ENCODE assay signal across 13 cellular contexts in the genomic region with DNA sequence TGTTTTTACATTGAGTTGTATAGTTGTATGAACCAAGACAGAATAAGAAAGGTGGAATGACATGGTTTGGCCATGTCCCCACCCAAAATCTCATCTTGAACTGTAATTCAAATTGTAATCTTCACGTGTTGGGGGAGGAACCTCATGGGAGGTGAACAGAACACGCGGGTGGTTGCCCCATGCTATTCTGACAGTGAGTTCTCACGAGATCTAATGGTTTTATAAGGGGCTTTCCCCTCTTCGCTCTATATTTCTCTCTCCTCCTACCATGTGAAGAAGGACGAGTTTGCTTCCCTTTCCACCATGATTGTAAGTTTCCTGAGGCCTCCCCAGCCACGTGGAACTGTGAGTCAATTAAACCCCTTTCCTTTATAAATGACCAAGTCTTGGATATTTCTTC. TPM values are rescaled to one million over a fixed set of nuclear protein-coding genes. Genes with fewer than 3 reads are reported as not detected.
DNase-seq lines count a peak whose midpoint lies in the region; ATAC-seq and TF ChIP-seq lines count a peak whose summit lies in the region.
"Had no signal": no experiment of that assay in that cellular context is flagged by ENCODE, and none has a peak within 500 bp of the region (broad histone marks: within the 10 kb centered on the region; RNA-seq: fewer than 3 reads in every experiment).

No MANE protein-coding gene starts in this region.

- peaks cover 9% of the 10 kb centered on the region for H3K36me3 Mint-ChIP-seq in activated CD8-positive, alpha-beta memory T cell treated with anti-CD3 and anti-CD28 coated beads, Interleukin-2, amount 10 ng/mL, durations not matched to agents 7 days and 5 days
- peaks cover 0 to 10% of the 10 kb centered on the region in 2 donors for H3K36me3 Mint-ChIP-seq in activated naive CD4-positive, alpha-beta T cell treated with anti-CD3 and anti-CD28 coated beads, Interleukin-2, amount 50 U/mL, for 72 hours
- H3K36me3 Mint-ChIP-seq in stimulated activated memory B cell treated with anti-CD40 and anti-IgM and Interleukin-4, amounts not matched to agents 10 μg/mL and 1 μg/mL and 100 μg/mL, for 72 hours, result peaks cover 10% of the 10 kb centered on the region
- no peaks in the 10 kb centered on the region for H3K36me3 Mint-ChIP-seq in GM23338 (ENCODE audit: low read depth)
- H3K36me3 Mint-ChIP-seq in mesothelial cell of epicardium, result no peaks in the 10 kb centered on the region

- no peaks in the 10 kb centered on the region for H3K27me3 Mint-ChIP-seq in activated CD8-positive, alpha-beta memory T cell treated with anti-CD3 and anti-CD28 coated beads, Interleukin-2, amount 10 ng/mL, durations not matched to agents 7 days and 5 days
- H3K27me3 Mint-ChIP-seq in stimulated activated memory B cell treated with anti-CD40 and anti-IgM and Interleukin-4, amounts not matched to agents 10 μg/mL and 1 μg/mL and 100 μg/mL, for 72 hours, result no peaks in the 10 kb centered on the region
- H3K27me3 Mint-ChIP-seq in GM23338 (ENCODE audit: insufficient read depth, low read depth, poor library complexity), result peaks cover 4% of the 10 kb centered on the region
- no peaks in the 10 kb centered on the region for H3K27me3 Mint-ChIP-seq in mesothelial cell of epicardium (ENCODE audit: low read depth)

- H3K9me3 ChIP-seq in uterus, result no peaks in the 10 kb centered on the region

- H3K4me1 ChIP-seq in uterus (no peaks in the 10 kb centered on the region), GM23338 (ENCODE audit: insufficient read depth) (no peaks in the 10 kb centered on the region)

- no peak for DNase-seq in activated CD8-positive, alpha-beta memory T cell treated with anti-CD3 and anti-CD28 coated beads, Interleukin-2, amount 10 ng/mL, durations not matched to agents 7 days and 5 days
- no peak for DNase-seq in activated CD8-positive, alpha-beta memory T cell treated with anti-CD3 and anti-CD28 coated beads, Interleukin-2, amount 50 U/mL, for 4 hours
- DNase-seq in activated naive CD4-positive, alpha-beta T cell treated with anti-CD3 and anti-CD28 coated beads, Interleukin-2, amount 50 U/mL, for 72 hours (ENCODE audit: low spot score in 2 of 2), result no peak
- no peak for DNase-seq in uterus
- no peak for DNase-seq in GM23338 (ENCODE audit: low spot score)
- no peak for DNase-seq in mesothelial cell of epicardium (ENCODE audit: low spot score in 2 of 2, unreplicated experiment in 2 of 2)
- DNase-seq: activated CD4-positive, CD25-positive, alpha-beta regulatory T cell; foreskin fibroblast; GDM1; NCI-H2029 treated with DMSO at 0.1 percent for 48 hours; NCI-H510A had no signal

- CTCF ChIA-PET in activated CD8-positive, alpha-beta memory T cell treated with anti-CD3 and anti-CD28 coated beads, Interleukin-2, amount 10 ng/mL, durations not matched to agents 7 days and 5 days (lab: Charles Lee), result no interaction called here

- peak overlapping the region; percentile 79 for H3K27ac Mint-ChIP-seq in activated CD8-positive, alpha-beta memory T cell treated with anti-CD3 and anti-CD28 coated beads, Interleukin-2, amount 10 ng/mL, durations not matched to agents 7 days and 5 days
- H3K27ac Mint-ChIP-seq in activated naive CD4-positive, alpha-beta T cell treated with anti-CD3 and anti-CD28 coated beads, Interleukin-2, amount 50 U/mL, for 72 hours, result peak overlapping the region; percentile 27 to 44
- no peak overlapping the region for H3K27ac Mint-ChIP-seq in stimulated activated memory B cell treated with anti-CD40 and anti-IgM and Interleukin-4, amounts not matched to agents 10 μg/mL and 1 μg/mL and 100 μg/mL, for 72 hours
- H3K27ac Mint-ChIP-seq in GM23338 (no peak overlapping the region), mesothelial cell of epicardium (no peak overlapping the region)

- no peak overlapping the region for H2AFZ ChIP-seq in GM23338

- no peaks in the 10 kb centered on the region for H3K36me3 ChIP-seq in uterus
- H3K36me3 ChIP-seq in GM23338 (ENCODE audit: insufficient read depth), result no peaks in the 10 kb centered on the region

- TF ChIP-seq CTCF in uterus (IDR thresholded peaks at IDR 0.05) (no peak), GM23338 (conservative IDR thresholded peaks at IDR 0.05; ENCODE audit: low read depth in 2 of 2) (no peak), mesothelial cell of epicardium (IDR thresholded peaks at IDR 0.05; ENCODE audit: unreplicated experiment) (no peak)

- peaks cover 36% of the 10 kb centered on the region; the same call in 1 of the 2 replicates for H3K79me2 ChIP-seq in GM23338 (replicated peaks; ENCODE audit: insufficient read depth)

- intact Hi-C loops in uterus (cut with DNase I; ENCODE audit: low total_unique reads), result loop anchor here (5.0 kb wide), 1 partner anchor 59 kb away; no protein-coding TSS in a partner anchor

- peaks cover 31% of the 10 kb centered on the region for H3K4me1 Mint-ChIP-seq in activated CD8-positive, alpha-beta memory T cell treated with anti-CD3 and anti-CD28 coated beads, Interleukin-2, amount 10 ng/mL, durations not matched to agents 7 days and 5 days
- H3K4me1 Mint-ChIP-seq in stimulated activated memory B cell treated with anti-CD40 and anti-IgM and Interleukin-4, amounts not matched to agents 10 μg/mL and 1 μg/mL and 100 μg/mL, for 72 hours, result peaks cover 24% of the 10 kb centered on the region
- H3K4me1 Mint-ChIP-seq in GM23338 (no peaks in the 10 kb centered on the region), mesothelial cell of epicardium (peaks cover 4% of the 10 kb centered on the region)

- no peak for TF ChIP-seq POLR2A in uterus (IDR thresholded peaks at IDR 0.05)

- H3K4me2 ChIP-seq in GM23338, result no peak overlapping the region

- H3K27ac ChIP-seq in uterus (no peak overlapping the region), GM23338 (ENCODE audit: low read depth) (no peak overlapping the region)

- no peaks in the 10 kb centered on the region; the same call in 1 of the 2 replicates for H3K9me2 ChIP-seq in GM23338 (ENCODE audit: insufficient read depth)

- H3K27me3 ChIP-seq in uterus (no peaks in the 10 kb centered on the region), GM23338 (ENCODE audit: insufficient read depth) (no peaks in the 10 kb centered on the region)

- peak overlapping the region; percentile 62 for H3K4me3 Mint-ChIP-seq in activated CD8-positive, alpha-beta memory T cell treated with anti-CD3 and anti-CD28 coated beads, Interleukin-2, amount 10 ng/mL, durations not matched to agents 7 days and 5 days
- no peak overlapping the region for H3K4me3 Mint-ChIP-seq in stimulated activated memory B cell treated with anti-CD40 and anti-IgM and Interleukin-4, amounts not matched to agents 10 μg/mL and 1 μg/mL and 100 μg/mL, for 72 hours
- H3K4me3 Mint-ChIP-seq in GM23338, result no peak overlapping the region
- no peak overlapping the region for H3K4me3 Mint-ChIP-seq in mesothelial cell of epicardium

- no peaks in the 10 kb centered on the region for H3K9me3 Mint-ChIP-seq in activated CD8-positive, alpha-beta memory T cell treated with anti-CD3 and anti-CD28 coated beads, Interleukin-2, amount 10 ng/mL, durations not matched to agents 7 days and 5 days (ENCODE audit: low read depth)
- H3K9me3 Mint-ChIP-seq in activated naive CD4-positive, alpha-beta T cell treated with anti-CD3 and anti-CD28 coated beads, Interleukin-2, amount 50 U/mL, for 72 hours, result no peaks in the 10 kb centered on the region
- H3K9me3 Mint-ChIP-seq in stimulated activated memory B cell treated with anti-CD40 and anti-IgM and Interleukin-4, amounts not matched to agents 10 μg/mL and 1 μg/mL and 100 μg/mL, for 72 hours, result peaks cover 3% of the 10 kb centered on the region
- H3K9me3 Mint-ChIP-seq in GM23338, result no peaks in the 10 kb centered on the region; the same call in 2 of the 3 replicates
- H3K9me3 Mint-ChIP-seq in mesothelial cell of epicardium, result no peaks in the 10 kb centered on the region

- H3K4me3 ChIP-seq in uterus, result no peak overlapping the region
- no peak overlapping the region for H3K4me3 ChIP-seq in GM23338

- H4K20me1 ChIP-seq in GM23338 (replicated peaks; ENCODE audit: insufficient read depth), result no peaks in the 10 kb centered on the region

- ATAC-seq in activated CD8-positive, alpha-beta memory T cell treated with anti-CD3 and anti-CD28 coated beads, Interleukin-2, amount 10 ng/mL, durations not matched to agents 7 days and 5 days, result peak; percentile 23
- ATAC-seq in GM21723 (IDR thresholded peaks at IDR 0.05; ENCODE audit: unreplicated experiment), result peak; percentile 34
- peak in 1 of 2 donors; percentile 49 for ATAC-seq in activated naive CD4-positive, alpha-beta T cell treated with anti-CD3 and anti-CD28 coated beads, Interleukin-2, amount 50 U/mL, for 72 hours
- peak; percentile 56 for ATAC-seq in stimulated activated memory B cell treated with anti-CD40 and anti-IgM and Interleukin-4, amounts not matched to agents 10 μg/mL and 1 μg/mL and 100 μg/mL, for 72 hours
- ATAC-seq in GM23338, result no peak

- H3F3A ChIP-seq in GM23338 (replicated peaks; ENCODE audit: low read depth), result no peaks in the 10 kb centered on the region

TF ChIP-seq in GM23338, 12 proteins besides CTCF, POLR2A, EP300 and RAD21 (continues in another document):
- TF ChIP-seq STAT1 (IDR thresholded peaks at IDR 0.05; ENCODE audit: unreplicated experiment), result no peak
- TF ChIP-seq ZNF114 (CRISPR knock-in tag; IDR thresholded peaks at IDR 0.05), result no peak
- TF ChIP-seq ZNF331 (CRISPR knock-in tag; IDR thresholded peaks at IDR 0.05; ENCODE audit: low read depth), result no peak
- TF ChIP-seq NANOG (IDR thresholded peaks at IDR 0.05; ENCODE audit: borderline replicate concordance), result no peak
- TF ChIP-seq POLR2AphosphoS5 (IDR thresholded peaks at IDR 0.05; ENCODE audit: low read depth), result no peak
- no peak for TF ChIP-seq JUNB (IDR thresholded peaks at IDR 0.05; ENCODE audit: unreplicated experiment)

RNA-seq across cellular contexts. Expression of a gene that starts 25.3 kb away (rescaled TPM):
- 10 to 100 TPM; 70.7 to 80.5 TPM for total RNA-seq in activated CD8-positive, alpha-beta memory T cell treated with anti-CD3 and anti-CD28 coated beads, Interleukin-2, amount 10 ng/mL, durations not matched to agents 7 days and 5 days
- total RNA-seq in activated naive CD4-positive, alpha-beta T cell treated with anti-CD3 and anti-CD28 coated beads, Interleukin-2, amount 50 U/mL, for 72 hours, result 10 to 100 TPM; 35.3 to 50.1 TPM
- total RNA-seq in uterus (10 to 100 TPM; 25.1 to 38.5 (median 30.7) TPM), mesothelial cell of epicardium (23.2 to 24.3 TPM (median 23.4 TPM) in 3 replicates)
- total RNA-seq in GM23338 (2014; rRNA removed; shearing (Covaris generic)), result 27.2 and 28.9 TPM in 2 replicates
- polyA plus RNA-seq in GM23338 (2016; fragmentation: Nextera tagmentation; extraction: Ambion mirVana), result 9.0 and 11.2 TPM in 2 replicates

Comparison
In these comparisons a context has a peak if more than half of its experiments do, and no peak if none do; other contexts are left out.
1. H3K27ac Mint-ChIP-seq: peak in activated CD8-positive, alpha-beta memory T cell treated with anti-CD3 and anti-CD28 coated beads, Interleukin-2, amount 10 ng/mL, durations not matched to agents 7 days and 5 days (single experiment) and activated naive CD4-positive, alpha-beta T cell treated with anti-CD3 and anti-CD28 coated beads, Interleukin-2, amount 50 U/mL, for 72 hours (2 of 2); none in stimulated activated memory B cell treated with anti-CD40 and anti-IgM and Interleukin-4, amounts not matched to agents 10 μg/mL and 1 μg/mL and 100 μg/mL, for 72 hours (single experiment), GM23338 (single experiment) and mesothelial cell of epicardium (single experiment).